In the genomic region with DNA sequence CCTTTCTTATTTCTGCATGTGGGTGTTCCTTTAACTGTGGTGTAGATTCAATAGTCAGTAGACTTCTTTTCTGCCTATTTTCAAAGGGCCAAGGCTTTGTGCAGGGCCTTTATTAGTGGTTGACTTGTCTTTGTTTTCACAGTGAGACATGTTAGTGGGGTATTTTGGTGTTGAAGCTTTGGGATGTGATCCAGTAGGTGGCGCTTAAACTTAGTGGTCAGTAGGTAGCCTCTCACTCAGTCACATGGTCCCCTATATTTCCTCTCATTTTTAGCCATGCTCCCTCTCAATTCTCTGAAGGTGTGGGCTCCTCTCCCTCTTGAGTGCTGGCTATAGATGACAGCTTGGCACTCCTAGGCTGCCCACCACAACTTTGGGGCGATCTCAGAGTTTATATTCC, we compare ENCODE assay signal across 10 cellular contexts. TPM values are rescaled to one million over a fixed set of nuclear protein-coding genes. Genes with fewer than 3 reads are reported as not detected.
DNase-seq lines count a peak whose midpoint lies in the region; ATAC-seq and TF ChIP-seq lines count a peak whose summit lies in the region.
"Had no signal": no experiment of that assay in that cellular context is flagged by ENCODE, and none has a peak within 500 bp of the region (broad histone marks: within the 10 kb centered on the region; RNA-seq: fewer than 3 reads in every experiment).

No MANE protein-coding gene starts in this region.

- H4K20me1 ChIP-seq in KMS-11 (ENCODE audit: insufficient read depth), result no peaks in the 10 kb centered on the region

- peaks cover 7% of the 10 kb centered on the region for H3K9me3 Mint-ChIP-seq in type B pancreatic cell

- no peak for ATAC-seq in GM18907 (IDR thresholded peaks at IDR 0.05; ENCODE audit: unreplicated experiment)

- DNase-seq in SKM-1 treated with dmso at 0.1 percent for 144 hours (lab: John Stamatoyannopoulos, UW; ENCODE audit: unreplicated experiment) (peak; percentile 3), SKM-1 (lab: John Stamatoyannopoulos, UW; ENCODE audit: unreplicated experiment) (no peak), cardiac fibroblast (ENCODE audit: low read depth in 2 of 2) (peak; percentile 16 to 70), type B pancreatic cell (ENCODE audit: extremely low spot score, unreplicated experiment) (no peak), KG1 (lab: John Stamatoyannopoulos, UW) (no peak), nucleus accumbens (lab: John Stamatoyannopoulos, UW) (no peak)

- no peak overlapping the region for H3K9ac ChIP-seq in KMS-11

- peaks cover 40% of the 10 kb centered on the region for H3K4me1 ChIP-seq in KMS-11 (ENCODE audit: low read depth, poor library complexity, severe bottlenecking)

- no peaks in the 10 kb centered on the region for H3K36me3 Mint-ChIP-seq in type B pancreatic cell

- H3K27ac ChIP-seq in KMS-11, result no peak overlapping the region

- peaks cover 10% of the 10 kb centered on the region for H3K27me3 Mint-ChIP-seq in type B pancreatic cell

- no peak overlapping the region for H3K4me3 Mint-ChIP-seq in type B pancreatic cell
- H3K4me3 Mint-ChIP-seq: activated T-helper 1 cell treated with anti-CD3 and anti-CD28 coated beads, Interleukin-12 subunit alpha, Interleukin-12 subunit beta, Interleukin-2, Interleukin-4 antibody, amounts not matched to agents 30 ng/mL and 10 ng/mL and 1 ng/mL, durations not matched to agents 14 hours and 24 hours and 36 hours had no signal

- H3K4me1 Mint-ChIP-seq in type B pancreatic cell (ENCODE audit: unreplicated experiment), result no peaks in the 10 kb centered on the region

- H3K27me3 ChIP-seq in KMS-11 (ENCODE audit: insufficient read depth, low read depth), result no peaks in the 10 kb centered on the region

- no peaks in the 10 kb centered on the region for H3K36me3 ChIP-seq in KMS-11 (ENCODE audit: insufficient read depth)

- no peak overlapping the region for H3K27ac Mint-ChIP-seq in type B pancreatic cell
- H3K27ac Mint-ChIP-seq: activated T-helper 1 cell treated with anti-CD3 and anti-CD28 coated beads, Interleukin-12 subunit alpha, Interleukin-12 subunit beta, Interleukin-2, Interleukin-4 antibody, amounts not matched to agents 30 ng/mL and 10 ng/mL and 1 ng/mL, durations not matched to agents 14 hours and 24 hours and 36 hours had no signal

- H2AFZ ChIP-seq in KMS-11 (ENCODE audit: low read depth), result peak overlapping the region; percentile 67; the same call in 1 of the 2 replicates

- no peak overlapping the region for H3K4me2 ChIP-seq in KMS-11

- TF ChIP-seq CTCF in KMS-11 (conservative IDR thresholded peaks at IDR 0.05; ENCODE audit: low read depth, low read length) (peak; percentile 54), cardiac fibroblast (IDR thresholded peaks at IDR 0.05; ENCODE audit: low read depth, low read length) (peak; percentile 62), type B pancreatic cell (conservative IDR thresholded peaks at IDR 0.05) (peak; percentile 47)

- no peaks in the 10 kb centered on the region for H3K79me2 ChIP-seq in KMS-11 (ENCODE audit: insufficient read depth, low read depth)

- H3K4me3 ChIP-seq in KMS-11 (IDR thresholded peaks at IDR 0.05; ENCODE audit: insufficient read depth, low read depth, low read length), result no peak overlapping the region
- no peak overlapping the region for H3K4me3 ChIP-seq in cardiac fibroblast (replicated peaks in 1 of 2; ENCODE audit: low read depth in 2 of 2, low read length in 2 of 2)
- H3K4me3 ChIP-seq: lung had no signal

RNA-seq across cellular contexts. Expression of a gene that starts 23.4 kb away (rescaled TPM):
- 16.1 and 19.4 TPM in 2 replicates for total RNA-seq in type B pancreatic cell (ENCODE audit: low replicate concordance)

Comparison
In these comparisons a context has a peak if more than half of its experiments do, and no peak if none do; other contexts are left out.
1. DNase-seq: peak in SKM-1 treated with dmso at 0.1 percent for 144 hours (single experiment) and cardiac fibroblast (2 of 2); none in SKM-1 (single experiment), type B pancreatic cell (single experiment), KG1 (single experiment) and nucleus accumbens (0 of 56).
2. Peak in every context shown above with its lines, with median percentiles within 50 percentile points of each other: CTCF ChIP-seq.